In the genomic region with DNA sequence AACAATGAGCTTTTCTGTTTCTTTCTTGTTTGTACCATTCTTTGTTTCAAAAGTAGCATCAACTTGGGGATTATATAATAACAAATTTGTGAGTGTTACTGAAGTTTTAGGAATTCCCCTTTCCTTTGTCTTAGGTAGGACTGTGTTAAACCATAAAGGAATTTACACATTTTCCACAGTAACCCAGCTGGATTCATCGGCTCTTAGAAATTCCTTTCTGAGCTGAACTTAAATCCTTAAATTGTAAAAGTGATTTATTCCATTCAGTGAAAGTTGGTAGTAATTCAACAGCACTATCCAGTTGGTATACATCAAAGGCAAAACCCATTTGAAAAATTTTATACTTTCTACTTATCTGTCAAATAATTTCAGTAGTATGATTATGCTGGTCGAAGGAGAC, we compare ENCODE assay signal across 1 cellular context.
TF ChIP-seq lines count a peak whose summit lies in the region.

No MANE protein-coding gene starts in this region.

TF ChIP-seq in GM23338, 12 proteins besides CTCF, POLR2A, EP300 and RAD21 (continued from another document):
- TF ChIP-seq, protein P1, sequence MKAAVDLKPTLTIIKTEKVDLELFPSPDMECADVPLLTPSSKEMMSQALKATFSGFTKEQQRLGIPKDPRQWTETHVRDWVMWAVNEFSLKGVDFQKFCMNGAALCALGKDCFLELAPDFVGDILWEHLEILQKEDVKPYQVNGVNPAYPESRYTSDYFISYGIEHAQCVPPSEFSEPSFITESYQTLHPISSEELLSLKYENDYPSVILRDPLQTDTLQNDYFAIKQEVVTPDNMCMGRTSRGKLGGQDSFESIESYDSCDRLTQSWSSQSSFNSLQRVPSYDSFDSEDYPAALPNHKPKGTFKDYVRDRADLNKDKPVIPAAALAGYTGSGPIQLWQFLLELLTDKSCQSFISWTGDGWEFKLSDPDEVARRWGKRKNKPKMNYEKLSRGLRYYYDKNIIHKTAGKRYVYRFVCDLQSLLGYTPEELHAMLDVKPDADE (IDR thresholded peaks at IDR 0.05): no peak
- TF ChIP-seq POLR2AphosphoS5 (IDR thresholded peaks at IDR 0.05; ENCODE audit: low read depth) (no peak), EZH2phosphoT487 (IDR thresholded peaks at IDR 0.05; ENCODE audit: unreplicated experiment) (no peak), EZH2 (IDR thresholded peaks at IDR 0.05; ENCODE audit: low read depth, unreplicated experiment) (no peak), CREB1 (CRISPR knock-in tag; IDR thresholded peaks at IDR 0.05; ENCODE audit: low read depth) (no peak), JUNB (IDR thresholded peaks at IDR 0.05; ENCODE audit: unreplicated experiment) (no peak), ZNF114 (CRISPR knock-in tag; IDR thresholded peaks at IDR 0.05) (no peak), STAT1 (IDR thresholded peaks at IDR 0.05; ENCODE audit: unreplicated experiment) (no peak)
- TF ChIP-seq, protein P2, sequence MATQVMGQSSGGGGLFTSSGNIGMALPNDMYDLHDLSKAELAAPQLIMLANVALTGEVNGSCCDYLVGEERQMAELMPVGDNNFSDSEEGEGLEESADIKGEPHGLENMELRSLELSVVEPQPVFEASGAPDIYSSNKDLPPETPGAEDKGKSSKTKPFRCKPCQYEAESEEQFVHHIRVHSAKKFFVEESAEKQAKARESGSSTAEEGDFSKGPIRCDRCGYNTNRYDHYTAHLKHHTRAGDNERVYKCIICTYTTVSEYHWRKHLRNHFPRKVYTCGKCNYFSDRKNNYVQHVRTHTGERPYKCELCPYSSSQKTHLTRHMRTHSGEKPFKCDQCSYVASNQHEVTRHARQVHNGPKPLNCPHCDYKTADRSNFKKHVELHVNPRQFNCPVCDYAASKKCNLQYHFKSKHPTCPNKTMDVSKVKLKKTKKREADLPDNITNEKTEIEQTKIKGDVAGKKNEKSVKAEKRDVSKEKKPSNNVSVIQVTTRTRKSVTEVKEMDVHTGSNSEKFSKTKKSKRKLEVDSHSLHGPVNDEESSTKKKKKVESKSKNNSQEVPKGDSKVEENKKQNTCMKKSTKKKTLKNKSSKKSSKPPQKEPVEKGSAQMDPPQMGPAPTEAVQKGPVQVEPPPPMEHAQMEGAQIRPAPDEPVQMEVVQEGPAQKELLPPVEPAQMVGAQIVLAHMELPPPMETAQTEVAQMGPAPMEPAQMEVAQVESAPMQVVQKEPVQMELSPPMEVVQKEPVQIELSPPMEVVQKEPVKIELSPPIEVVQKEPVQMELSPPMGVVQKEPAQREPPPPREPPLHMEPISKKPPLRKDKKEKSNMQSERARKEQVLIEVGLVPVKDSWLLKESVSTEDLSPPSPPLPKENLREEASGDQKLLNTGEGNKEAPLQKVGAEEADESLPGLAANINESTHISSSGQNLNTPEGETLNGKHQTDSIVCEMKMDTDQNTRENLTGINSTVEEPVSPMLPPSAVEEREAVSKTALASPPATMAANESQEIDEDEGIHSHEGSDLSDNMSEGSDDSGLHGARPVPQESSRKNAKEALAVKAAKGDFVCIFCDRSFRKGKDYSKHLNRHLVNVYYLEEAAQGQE (IDR thresholded peaks at IDR 0.05; ENCODE audit: unreplicated experiment): no peak
